Comparison of ENCODE assay signal across 11 cellular contexts in genomic region chr18:7164610-7165009, GRCh38. TPM values are rescaled to one million over a fixed set of nuclear protein-coding genes. Genes with fewer than 3 reads are reported as not detected.
DNase-seq lines count a peak whose midpoint lies in the region; ATAC-seq, FAIRE-seq and TF ChIP-seq lines count a peak whose summit lies in the region.
"Had no signal": no experiment of that assay in that cellular context is flagged by ENCODE, and none has a peak within 500 bp of the region (broad histone marks: within the 10 kb centered on the region; RNA-seq: fewer than 3 reads in every experiment).

No MANE protein-coding gene starts in this region.

- H3K9me3 ChIP-seq in astrocyte (ENCODE audit: insufficient read depth, low read depth, low read length): no peaks in the 10 kb centered on the region
- H3K9me3 ChIP-seq in stomach: no peaks in the 10 kb centered on the region

- H3K27ac ChIP-seq in GM23338 (ENCODE audit: low read depth) (no peak overlapping the region), astrocyte (ENCODE audit: low read depth, low read length) (no peak overlapping the region), stomach (no peak overlapping the region)

- H3K9me2 ChIP-seq in GM23338 (ENCODE audit: insufficient read depth): no peaks in the 10 kb centered on the region

- H3K27me3 Mint-ChIP-seq in GM23338 (ENCODE audit: insufficient read depth, low read depth, poor library complexity): peaks cover 3% of the 10 kb centered on the region
- peaks cover 1% of the 10 kb centered on the region for H3K27me3 Mint-ChIP-seq in astrocyte (ENCODE audit: low read depth, unreplicated experiment)

- TF ChIP-seq CTCF in AG10803 (conservative IDR thresholded peaks at IDR 0.05; ENCODE audit: low read length): peak; percentile 45
- peak; percentile 41 to 67; a peak in 3 of 4 replicates for TF ChIP-seq CTCF in GM23338 (conservative IDR thresholded peaks at IDR 0.05; ENCODE audit: low read depth in 2 of 2)
- peak; percentile 26 for TF ChIP-seq CTCF in astrocyte (IDR thresholded peaks at IDR 0.05; ENCODE audit: insufficient read depth, low read depth, low read length)
- no peak for TF ChIP-seq CTCF in stomach (IDR thresholded peaks at IDR 0.05)

- no peak overlapping the region for H3K4me2 ChIP-seq in GM23338
- no peak overlapping the region for H3K4me2 ChIP-seq in astrocyte (ENCODE audit: low read length)

- no peak for TF ChIP-seq POLR2A in stomach (IDR thresholded peaks at IDR 0.05)

- no peaks in the 10 kb centered on the region for H3K36me3 ChIP-seq in GM23338 (ENCODE audit: insufficient read depth)
- H3K36me3 ChIP-seq in astrocyte (ENCODE audit: insufficient read depth, low read length): no peaks in the 10 kb centered on the region
- H3K36me3 ChIP-seq in stomach: no peaks in the 10 kb centered on the region

- H3K36me3 Mint-ChIP-seq in GM23338 (ENCODE audit: low read depth) (no peaks in the 10 kb centered on the region), astrocyte (ENCODE audit: low read depth, unreplicated experiment) (no peaks in the 10 kb centered on the region)

- no peak overlapping the region for H2AFZ ChIP-seq in GM23338
- no peak overlapping the region for H2AFZ ChIP-seq in astrocyte (ENCODE audit: low read depth, low read length)

- intact Hi-C loops in stomach (cut with DNase I; ENCODE audit: low total_unique reads): no loop called here

- no peak overlapping the region for H3K9ac ChIP-seq in astrocyte (ENCODE audit: low read length)

- ATAC-seq in GM23338 (no peak; the same call in 1 of the 3 replicates), HG03432 (IDR thresholded peaks at IDR 0.05; ENCODE audit: unreplicated experiment) (no peak), GM19397 (IDR thresholded peaks at IDR 0.05; ENCODE audit: unreplicated experiment) (no peak), HG03520 (IDR thresholded peaks at IDR 0.05; ENCODE audit: unreplicated experiment) (no peak)

- H3K4me3 ChIP-seq in AG10803 (ENCODE audit: low read length) (no peak overlapping the region), GM23338 (no peak overlapping the region), astrocyte (ENCODE audit: insufficient read depth, low read depth, low read length) (no peak overlapping the region), stomach (no peak overlapping the region)

- H3K27me3 ChIP-seq in GM23338 (ENCODE audit: insufficient read depth) (no peaks in the 10 kb centered on the region), astrocyte (ENCODE audit: insufficient read depth, low read length) (no peaks in the 10 kb centered on the region), stomach (no peaks in the 10 kb centered on the region)

- H3K4me1 Mint-ChIP-seq in GM23338 (peaks cover 5% of the 10 kb centered on the region; the same call in 2 of the 3 replicates), astrocyte (ENCODE audit: low read depth, unreplicated experiment) (peaks cover 18% of the 10 kb centered on the region)

- no peaks in the 10 kb centered on the region for H3K9me3 Mint-ChIP-seq in GM23338
- no peaks in the 10 kb centered on the region for H3K9me3 Mint-ChIP-seq in astrocyte (ENCODE audit: unreplicated experiment)

- DNase-seq in AG10803 (ENCODE audit: low read depth) (peak; percentile 22), GM23338 (ENCODE audit: low spot score) (peak; percentile 24), astrocyte (ENCODE audit: low read depth) (no peak), kidney tubule cell (ENCODE audit: low spot score) (peak; percentile 25), stomach (no peak)
- DNase-seq: activated naive CD4-positive, alpha-beta T cell; glutamatergic neuron had no signal

- no peaks in the 10 kb centered on the region for H3F3A ChIP-seq in GM23338 (replicated peaks; ENCODE audit: low read depth)

- FAIRE-seq in astrocyte (lab: Jason Lieb, UNC): no peak

- H3K4me1 ChIP-seq in GM23338 (ENCODE audit: insufficient read depth): no peaks in the 10 kb centered on the region
- H3K4me1 ChIP-seq in astrocyte (ENCODE audit: insufficient read depth, low read length): no peaks in the 10 kb centered on the region
- H3K4me1 ChIP-seq in stomach: no peaks in the 10 kb centered on the region

- H3K27ac Mint-ChIP-seq in GM23338: no peak overlapping the region
- no peak overlapping the region for H3K27ac Mint-ChIP-seq in astrocyte (ENCODE audit: unreplicated experiment)

- H4K20me1 ChIP-seq in GM23338 (replicated peaks; ENCODE audit: insufficient read depth): no peaks in the 10 kb centered on the region
- no peaks in the 10 kb centered on the region for H4K20me1 ChIP-seq in astrocyte (ENCODE audit: insufficient read depth, low read length)

- H3K4me3 Mint-ChIP-seq in GM23338 (no peak overlapping the region), astrocyte (ENCODE audit: unreplicated experiment) (no peak overlapping the region)

- 23 to 60% (median 44%) methylated on average over 4 of the region's 4 CpGs for WGBS in stomach, 5 donors

- no peak for TF ChIP-seq EP300 in stomach (IDR thresholded peaks at IDR 0.05)

- H3K79me2 ChIP-seq in GM23338 (replicated peaks; ENCODE audit: insufficient read depth) (no peaks in the 10 kb centered on the region), astrocyte (ENCODE audit: insufficient read depth, low read length) (no peaks in the 10 kb centered on the region)

TF ChIP-seq in GM23338, 12 proteins besides CTCF, POLR2A, EP300 and RAD21 (continues in another document):
- TF ChIP-seq ZNF114 (CRISPR knock-in tag; IDR thresholded peaks at IDR 0.05): no peak
- no peak for TF ChIP-seq ZNF462 (CRISPR knock-in tag; IDR thresholded peaks at IDR 0.05)
- TF ChIP-seq EZH2phosphoT487 (IDR thresholded peaks at IDR 0.05; ENCODE audit: unreplicated experiment): no peak
- TF ChIP-seq POLR2AphosphoS5 (IDR thresholded peaks at IDR 0.05; ENCODE audit: low read depth): no peak

RNA-seq across cellular contexts. Expression of gene LAMA1, which starts 47.0 kb away (rescaled TPM):
- total RNA-seq in GM23338 (2014; rRNA removed; shearing (Covaris generic)): 47.6 and 52.3 TPM in 2 replicates
- polyA plus RNA-seq in GM23338 (2016; fragmentation: Nextera tagmentation; extraction: Ambion mirVana) (14.8 and 15.9 TPM in 2 replicates), stomach (1 to 10 TPM in 1 of 3 donors, under 1 TPM in 1, not detected in 1; 0.31 to 1.2 TPM)
- total RNA-seq in astrocyte (17.4 and 18.3 TPM in 2 replicates), stomach (1 to 10 TPM in 1 of 5 donors, not detected in 4; 1.7 TPM)
- total RNA-seq: T-helper 1 cell treated with Interleukin-12 subunit alpha and Interleukin-12 subunit beta and Interleukin-4 antibody, amounts not matched to agents 30 ng/mL and 1 ng/mL, for 36 hours had no signal

Comparison
In these comparisons a context has a peak if more than half of its experiments do, and no peak if none do; other contexts are left out.
1. DNase-seq: peak in AG10803 (single experiment), GM23338 (single experiment) and kidney tubule cell (single experiment); none in astrocyte (single experiment) and stomach (single experiment).
2. CTCF ChIP-seq: peak in AG10803 (single experiment), GM23338 (2 of 2) and astrocyte (single experiment); none in stomach (0 of 7).